Comparison of ENCODE assay signal across 19 cellular contexts in the genomic region with DNA sequence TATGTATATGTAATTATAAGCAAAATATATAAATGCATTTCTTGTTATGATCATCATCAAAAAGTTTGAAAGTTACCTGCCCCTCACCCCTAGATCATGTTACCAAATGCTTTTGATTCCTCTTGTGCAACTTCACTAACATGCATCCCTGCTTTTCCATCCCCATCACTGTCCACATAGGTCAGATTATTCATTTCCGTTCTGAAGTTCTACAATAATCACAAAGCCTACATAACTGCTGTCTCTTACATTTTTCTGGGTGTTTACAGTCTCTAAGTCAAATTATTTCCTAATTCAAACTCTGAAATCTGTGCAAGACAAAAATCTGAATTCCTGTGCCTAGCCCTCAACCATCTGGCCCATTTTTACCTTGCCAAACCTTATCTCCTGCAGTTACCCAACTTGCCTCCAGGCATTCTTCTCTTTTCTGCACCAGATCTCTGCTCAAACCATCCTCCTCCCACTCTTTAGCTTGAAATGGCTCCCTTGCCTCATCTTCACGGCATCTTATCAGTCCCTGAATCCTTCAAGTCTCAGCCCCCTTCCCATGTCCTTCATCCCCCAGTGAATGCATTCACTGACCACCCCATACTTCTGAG.
"Had no signal": no experiment of that assay in that cellular context is flagged by ENCODE, and none has a peak within 500 bp of the region (broad histone marks: within the 10 kb centered on the region; RNA-seq: fewer than 3 reads in every experiment).

No MANE protein-coding gene starts in this region.

- H3K9me3 ChIP-seq: ovary, thoracic aorta had no signal

- H3K36me3 ChIP-seq: ovary, thoracic aorta had no signal

- ATAC-seq: activated naive CD8-positive, alpha-beta T cell treated with anti-CD3 and anti-CD28 coated beads, Interleukin-2, amount 50 U/mL, for 24 hours; esophagus mucosa had no signal

- H3K4me3 ChIP-seq: ovary, thoracic aorta had no signal

- H3K27ac Mint-ChIP-seq: activated B cell treated with CpG ODN at 0.5 μM for 24 hours; activated CD4-positive, alpha-beta T cell treated with anti-CD3 and anti-CD28 coated beads, Interleukin-2, amount 10 ng/mL, durations not matched to agents 7 days and 5 days; activated naive CD8-positive, alpha-beta T cell treated with anti-CD3 and anti-CD28 coated beads, Interleukin-2, amount 50 U/mL, for 24 hours; mesothelial cell of epicardium; stimulated activated naive CD8-positive, alpha-beta T cell treated with anti-CD3 and anti-CD28 coated beads, Interleukin-15, Interleukin-2, amounts not matched to agents 100 ng/mL and 50 ng/mL, for 24 hours; T-helper 1 cell treated with Interleukin-12 subunit alpha and Interleukin-12 subunit beta and Interleukin-4 antibody, amounts not matched to agents 30 μg/mL and 1 μg/mL, for 36 hours had no signal

- H3K9me3 Mint-ChIP-seq: activated B cell treated with CpG ODN at 0.5 μM for 24 hours; activated CD4-positive, alpha-beta T cell treated with anti-CD3 and anti-CD28 coated beads, Interleukin-2, amount 10 ng/mL, durations not matched to agents 7 days and 5 days; activated naive CD8-positive, alpha-beta T cell treated with anti-CD3 and anti-CD28 coated beads, Interleukin-2, amount 50 U/mL, for 24 hours; neural crest cell; stimulated activated naive CD8-positive, alpha-beta T cell treated with anti-CD3 and anti-CD28 coated beads, Interleukin-15, Interleukin-2, amounts not matched to agents 100 ng/mL and 50 ng/mL, for 24 hours; T-helper 1 cell treated with Interleukin-12 subunit alpha and Interleukin-12 subunit beta and Interleukin-4 antibody, amounts not matched to agents 30 μg/mL and 1 μg/mL, for 36 hours had no signal

- H3K4me3 Mint-ChIP-seq: activated B cell treated with CpG ODN at 0.5 μM for 24 hours; activated CD4-positive, alpha-beta T cell treated with anti-CD3 and anti-CD28 coated beads, Interleukin-2, amount 10 ng/mL, durations not matched to agents 7 days and 5 days; activated naive CD8-positive, alpha-beta T cell treated with anti-CD3 and anti-CD28 coated beads, Interleukin-2, amount 50 U/mL, for 24 hours; mesothelial cell of epicardium; neural crest cell; stimulated activated naive CD8-positive, alpha-beta T cell treated with anti-CD3 and anti-CD28 coated beads, Interleukin-15, Interleukin-2, amounts not matched to agents 100 ng/mL and 50 ng/mL, for 24 hours; T-helper 1 cell treated with Interleukin-12 subunit alpha and Interleukin-12 subunit beta and Interleukin-4 antibody, amounts not matched to agents 30 μg/mL and 1 μg/mL, for 36 hours had no signal

- H3K36me3 Mint-ChIP-seq: mesothelial cell of epicardium had no signal

- H3K27me3 ChIP-seq: ovary had no signal

- H3K27ac ChIP-seq: ovary, thoracic aorta had no signal

- DNase-seq: activated B cell treated with CpG ODN at 0.5 μM for 24 hours; activated CD4-positive, alpha-beta T cell treated with anti-CD3 and anti-CD28 coated beads, Interleukin-2, amount 10 ng/mL, durations not matched to agents 7 days and 5 days; activated CD8-positive, alpha-beta memory T cell treated with anti-CD3 and anti-CD28 coated beads for 24 hours; activated naive CD4-positive, alpha-beta T cell treated with Interleukin-2 at 50 U/mL for 16 hours; activated naive CD8-positive, alpha-beta T cell treated with anti-CD3 and anti-CD28 coated beads, Interleukin-2, amount 50 U/mL, for 24 hours; central memory CD4-positive, alpha-beta T cell; dermis blood vessel endothelial cell; foreskin melanocyte; head of caudate nucleus; kidney glomerular epithelial cell; ovary; stimulated activated CD4-positive, alpha-beta T cell treated with anti-CD3 and anti-CD28 coated beads, Interleukin-4, amount 100 ng/mL, for 1 hour; stimulated activated CD8-positive, alpha-beta memory T cell treated with anti-CD3 and anti-CD28 coated beads, Interleukin-4, amount 100 ng/mL, for 48 hours had no signal
